In the genomic region with DNA sequence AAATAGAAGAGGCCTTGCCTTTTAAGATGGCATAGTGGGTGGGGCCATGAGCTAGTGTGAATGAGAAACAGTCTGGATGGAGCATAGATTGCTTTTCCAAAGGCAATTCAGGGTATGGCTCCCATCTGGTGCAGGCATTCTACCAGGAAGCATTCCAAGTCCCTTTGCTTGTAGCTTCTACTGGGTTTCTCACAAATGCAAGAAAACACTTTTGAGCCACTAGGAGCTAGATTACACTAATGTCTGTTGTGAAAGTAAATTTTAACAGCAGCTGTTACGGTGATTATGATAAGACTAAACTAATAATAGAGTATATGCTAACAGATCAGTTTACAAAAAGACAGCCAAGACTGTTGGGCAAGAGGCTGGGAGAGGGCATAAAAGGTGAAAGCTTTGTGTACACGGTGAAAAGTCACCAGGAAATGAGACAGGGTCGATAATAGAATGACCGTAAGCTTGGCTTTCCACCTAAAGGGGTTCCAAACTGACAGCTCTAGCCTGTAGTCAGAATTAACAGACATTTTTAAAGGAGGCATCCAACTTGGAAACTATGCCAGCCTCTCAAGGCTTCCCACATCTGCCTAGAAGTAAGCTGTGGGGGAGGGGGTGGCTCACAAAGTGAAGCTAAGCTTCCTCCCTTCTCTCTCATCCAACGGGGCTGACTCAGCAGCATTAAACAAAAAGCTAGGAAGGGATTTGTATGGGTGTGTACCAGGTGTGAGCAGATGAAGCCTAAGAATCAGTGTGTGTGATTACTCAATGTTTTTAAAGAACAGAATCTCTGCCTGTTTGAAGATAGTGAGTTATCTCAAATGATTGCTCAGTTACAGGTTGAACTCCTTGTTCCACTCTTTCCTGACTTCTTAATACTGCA, we compare ENCODE assay signal across 1 cellular context.
A peak's percentile ranks its signal among the peaks of the same experiment; 100 is the strongest.
TF ChIP-seq lines count a peak whose summit lies in the region.

No MANE protein-coding gene starts in this region.

TF ChIP-seq in HepG2, 621 proteins besides CTCF, POLR2A, EP300 and RAD21 (continued from another document and continues in another):
- TF ChIP-seq, protein P1, sequence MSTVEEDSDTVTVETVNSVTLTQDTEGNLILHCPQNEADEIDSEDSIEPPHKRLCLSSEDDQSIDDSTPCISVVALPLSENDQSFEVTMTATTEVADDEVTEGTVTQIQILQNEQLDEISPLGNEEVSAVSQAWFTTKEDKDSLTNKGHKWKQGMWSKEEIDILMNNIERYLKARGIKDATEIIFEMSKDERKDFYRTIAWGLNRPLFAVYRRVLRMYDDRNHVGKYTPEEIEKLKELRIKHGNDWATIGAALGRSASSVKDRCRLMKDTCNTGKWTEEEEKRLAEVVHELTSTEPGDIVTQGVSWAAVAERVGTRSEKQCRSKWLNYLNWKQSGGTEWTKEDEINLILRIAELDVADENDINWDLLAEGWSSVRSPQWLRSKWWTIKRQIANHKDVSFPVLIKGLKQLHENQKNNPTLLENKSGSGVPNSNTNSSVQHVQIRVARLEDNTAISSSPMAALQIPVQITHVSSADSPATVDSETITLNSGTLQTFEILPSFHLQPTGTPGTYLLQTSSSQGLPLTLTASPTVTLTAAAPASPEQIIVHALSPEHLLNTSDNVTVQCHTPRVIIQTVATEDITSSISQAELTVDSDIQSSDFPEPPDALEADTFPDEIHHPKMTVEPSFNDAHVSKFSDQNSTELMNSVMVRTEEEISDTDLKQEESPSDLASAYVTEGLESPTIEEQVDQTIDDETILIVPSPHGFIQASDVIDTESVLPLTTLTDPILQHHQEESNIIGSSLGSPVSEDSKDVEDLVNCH (CRISPR knock-in tag; IDR thresholded peaks at IDR 0.05), result no peak
- TF ChIP-seq, protein P2, sequence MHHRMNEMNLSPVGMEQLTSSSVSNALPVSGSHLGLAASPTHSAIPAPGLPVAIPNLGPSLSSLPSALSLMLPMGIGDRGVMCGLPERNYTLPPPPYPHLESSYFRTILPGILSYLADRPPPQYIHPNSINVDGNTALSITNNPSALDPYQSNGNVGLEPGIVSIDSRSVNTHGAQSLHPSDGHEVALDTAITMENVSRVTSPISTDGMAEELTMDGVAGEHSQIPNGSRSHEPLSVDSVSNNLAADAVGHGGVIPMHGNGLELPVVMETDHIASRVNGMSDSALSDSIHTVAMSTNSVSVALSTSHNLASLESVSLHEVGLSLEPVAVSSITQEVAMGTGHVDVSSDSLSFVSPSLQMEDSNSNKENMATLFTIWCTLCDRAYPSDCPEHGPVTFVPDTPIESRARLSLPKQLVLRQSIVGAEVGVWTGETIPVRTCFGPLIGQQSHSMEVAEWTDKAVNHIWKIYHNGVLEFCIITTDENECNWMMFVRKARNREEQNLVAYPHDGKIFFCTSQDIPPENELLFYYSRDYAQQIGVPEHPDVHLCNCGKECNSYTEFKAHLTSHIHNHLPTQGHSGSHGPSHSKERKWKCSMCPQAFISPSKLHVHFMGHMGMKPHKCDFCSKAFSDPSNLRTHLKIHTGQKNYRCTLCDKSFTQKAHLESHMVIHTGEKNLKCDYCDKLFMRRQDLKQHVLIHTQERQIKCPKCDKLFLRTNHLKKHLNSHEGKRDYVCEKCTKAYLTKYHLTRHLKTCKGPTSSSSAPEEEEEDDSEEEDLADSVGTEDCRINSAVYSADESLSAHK (CRISPR knock-in tag; IDR thresholded peaks at IDR 0.05; ENCODE audit: borderline replicate concordance), result no peak
- TF ChIP-seq KLF12 (CRISPR knock-in tag; IDR thresholded peaks at IDR 0.05; ENCODE audit: borderline replicate concordance) (no peak), ZBTB7B (CRISPR knock-in tag; IDR thresholded peaks at IDR 0.05) (peak; percentile 45; the same call in 1 of the 2 replicates), FOXO1 (CRISPR knock-in tag; IDR thresholded peaks at IDR 0.05) (peak; percentile 88), NCOR1 (IDR thresholded peaks at IDR 0.05; ENCODE audit: borderline replicate concordance, low read length) (peak; percentile 77; the same call in 1 of the 2 replicates), TOE1 (CRISPR knock-in tag; IDR thresholded peaks at IDR 0.05) (no peak; the same call in 1 of the 2 replicates), ATF1 (CRISPR knock-in tag; IDR thresholded peaks at IDR 0.05) (peak; percentile 51; the same call in 1 of the 2 replicates), PRMT3 (CRISPR knock-in tag; IDR thresholded peaks at IDR 0.05; ENCODE audit: borderline replicate concordance, low read depth) (no peak), ZNF274 (CRISPR knock-in tag; IDR thresholded peaks at IDR 0.05) (no peak), ONECUT2 (CRISPR knock-in tag; IDR thresholded peaks at IDR 0.05) (peak; percentile 98), ZBTB20 (CRISPR knock-in tag; IDR thresholded peaks at IDR 0.05; ENCODE audit: borderline replicate concordance, low read depth) (peak; percentile 44; the same call in 1 of the 2 replicates), MTF1 (CRISPR knock-in tag; IDR thresholded peaks at IDR 0.05) (no peak), THYN1 (CRISPR knock-in tag; IDR thresholded peaks at IDR 0.05; ENCODE audit: borderline replicate concordance, low read depth) (no peak), MAFG (CRISPR knock-in tag; IDR thresholded peaks at IDR 0.05) (no peak), MLLT10 (CRISPR knock-in tag; IDR thresholded peaks at IDR 0.05) (no peak), CREM (IDR thresholded peaks at IDR 0.05) (peak; percentile 77; the same call in 1 of the 2 replicates), CREM (CRISPR knock-in tag; IDR thresholded peaks at IDR 0.05) (no peak), ZNF883 (CRISPR knock-in tag; IDR thresholded peaks at IDR 0.05; ENCODE audit: not compliant biosample characterization) (no peak), MIER2 (CRISPR knock-in tag; IDR thresholded peaks at IDR 0.05) (no peak), HDAC6 (IDR thresholded peaks at IDR 0.05; ENCODE audit: low read depth, low read length) (no peak), NR2C2 (CRISPR knock-in tag; IDR thresholded peaks at IDR 0.05; ENCODE audit: borderline replicate concordance) (peak; percentile 44; the same call in 1 of the 2 replicates), ZFX (CRISPR knock-in tag; IDR thresholded peaks at IDR 0.05; ENCODE audit: low read depth) (no peak), ZMYM3 (CRISPR knock-in tag; IDR thresholded peaks at IDR 0.05) (no peak; the same call in 1 of the 2 replicates), HDAC2 (CRISPR knock-in tag; IDR thresholded peaks at IDR 0.05) (peak; percentile 93), ISX (CRISPR knock-in tag; conservative IDR thresholded peaks at IDR 0.05) (no peak), ZSCAN9 (CRISPR knock-in tag; IDR thresholded peaks at IDR 0.05; ENCODE audit: borderline replicate concordance) (peak; percentile 61; the same call in 1 of the 2 replicates), ZBTB42 (CRISPR knock-in tag; IDR thresholded peaks at IDR 0.05) (no peak), NCOA5 (CRISPR knock-in tag; IDR thresholded peaks at IDR 0.05) (no peak), TBL1XR1 (IDR thresholded peaks at IDR 0.05; ENCODE audit: borderline replicate concordance, low read length, partially characterized antibody) (peak; percentile 98), SRSF4 (IDR thresholded peaks at IDR 0.05; ENCODE audit: low read depth, low read length, poor library complexity, severe bottlenecking) (no peak), ZNF768 (CRISPR knock-in tag; IDR thresholded peaks at IDR 0.05) (no peak), CHD4 (IDR thresholded peaks at IDR 0.05; ENCODE audit: borderline replicate concordance, low read length) (no peak), BRCA1 (CRISPR knock-in tag; IDR thresholded peaks at IDR 0.05) (no peak), SPEN (CRISPR knock-in tag; IDR thresholded peaks at IDR 0.05; ENCODE audit: low read depth) (no peak), ZFYVE20 (CRISPR knock-in tag; IDR thresholded peaks at IDR 0.05; ENCODE audit: borderline replicate concordance, low read depth) (no peak), ZKSCAN1 (IDR thresholded peaks at IDR 0.05; ENCODE audit: low read length) (no peak), SMC3 (IDR thresholded peaks at IDR 0.05; ENCODE audit: low read length) (peak; percentile 30; the same call in 1 of the 2 replicates), TEAD3 (CRISPR knock-in tag; optimal IDR thresholded peaks at IDR 0.05; ENCODE audit: borderline replicate concordance) (peak; percentile 80)
- TF ChIP-seq, protein P3, sequence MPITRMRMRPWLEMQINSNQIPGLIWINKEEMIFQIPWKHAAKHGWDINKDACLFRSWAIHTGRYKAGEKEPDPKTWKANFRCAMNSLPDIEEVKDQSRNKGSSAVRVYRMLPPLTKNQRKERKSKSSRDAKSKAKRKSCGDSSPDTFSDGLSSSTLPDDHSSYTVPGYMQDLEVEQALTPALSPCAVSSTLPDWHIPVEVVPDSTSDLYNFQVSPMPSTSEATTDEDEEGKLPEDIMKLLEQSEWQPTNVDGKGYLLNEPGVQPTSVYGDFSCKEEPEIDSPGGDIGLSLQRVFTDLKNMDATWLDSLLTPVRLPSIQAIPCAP (CRISPR knock-in tag; IDR thresholded peaks at IDR 0.05; ENCODE audit: low read depth), result no peak
- TF ChIP-seq, protein P4, sequence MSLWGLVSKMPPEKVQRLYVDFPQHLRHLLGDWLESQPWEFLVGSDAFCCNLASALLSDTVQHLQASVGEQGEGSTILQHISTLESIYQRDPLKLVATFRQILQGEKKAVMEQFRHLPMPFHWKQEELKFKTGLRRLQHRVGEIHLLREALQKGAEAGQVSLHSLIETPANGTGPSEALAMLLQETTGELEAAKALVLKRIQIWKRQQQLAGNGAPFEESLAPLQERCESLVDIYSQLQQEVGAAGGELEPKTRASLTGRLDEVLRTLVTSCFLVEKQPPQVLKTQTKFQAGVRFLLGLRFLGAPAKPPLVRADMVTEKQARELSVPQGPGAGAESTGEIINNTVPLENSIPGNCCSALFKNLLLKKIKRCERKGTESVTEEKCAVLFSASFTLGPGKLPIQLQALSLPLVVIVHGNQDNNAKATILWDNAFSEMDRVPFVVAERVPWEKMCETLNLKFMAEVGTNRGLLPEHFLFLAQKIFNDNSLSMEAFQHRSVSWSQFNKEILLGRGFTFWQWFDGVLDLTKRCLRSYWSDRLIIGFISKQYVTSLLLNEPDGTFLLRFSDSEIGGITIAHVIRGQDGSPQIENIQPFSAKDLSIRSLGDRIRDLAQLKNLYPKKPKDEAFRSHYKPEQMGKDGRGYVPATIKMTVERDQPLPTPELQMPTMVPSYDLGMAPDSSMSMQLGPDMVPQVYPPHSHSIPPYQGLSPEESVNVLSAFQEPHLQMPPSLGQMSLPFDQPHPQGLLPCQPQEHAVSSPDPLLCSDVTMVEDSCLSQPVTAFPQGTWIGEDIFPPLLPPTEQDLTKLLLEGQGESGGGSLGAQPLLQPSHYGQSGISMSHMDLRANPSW (CRISPR knock-in tag; IDR thresholded peaks at IDR 0.05; ENCODE audit: borderline replicate concordance), result no peak
- TF ChIP-seq, protein P5, sequence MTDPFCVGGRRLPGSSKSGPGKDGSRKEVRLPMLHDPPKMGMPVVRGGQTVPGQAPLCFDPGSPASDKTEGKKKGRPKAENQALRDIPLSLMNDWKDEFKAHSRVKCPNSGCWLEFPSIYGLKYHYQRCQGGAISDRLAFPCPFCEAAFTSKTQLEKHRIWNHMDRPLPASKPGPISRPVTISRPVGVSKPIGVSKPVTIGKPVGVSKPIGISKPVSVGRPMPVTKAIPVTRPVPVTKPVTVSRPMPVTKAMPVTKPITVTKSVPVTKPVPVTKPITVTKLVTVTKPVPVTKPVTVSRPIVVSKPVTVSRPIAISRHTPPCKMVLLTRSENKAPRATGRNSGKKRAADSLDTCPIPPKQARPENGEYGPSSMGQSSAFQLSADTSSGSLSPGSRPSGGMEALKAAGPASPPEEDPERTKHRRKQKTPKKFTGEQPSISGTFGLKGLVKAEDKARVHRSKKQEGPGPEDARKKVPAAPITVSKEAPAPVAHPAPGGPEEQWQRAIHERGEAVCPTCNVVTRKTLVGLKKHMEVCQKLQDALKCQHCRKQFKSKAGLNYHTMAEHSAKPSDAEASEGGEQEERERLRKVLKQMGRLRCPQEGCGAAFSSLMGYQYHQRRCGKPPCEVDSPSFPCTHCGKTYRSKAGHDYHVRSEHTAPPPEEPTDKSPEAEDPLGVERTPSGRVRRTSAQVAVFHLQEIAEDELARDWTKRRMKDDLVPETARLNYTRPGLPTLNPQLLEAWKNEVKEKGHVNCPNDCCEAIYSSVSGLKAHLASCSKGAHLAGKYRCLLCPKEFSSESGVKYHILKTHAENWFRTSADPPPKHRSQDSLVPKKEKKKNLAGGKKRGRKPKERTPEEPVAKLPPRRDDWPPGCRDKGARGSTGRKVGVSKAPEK (CRISPR knock-in tag; IDR thresholded peaks at IDR 0.05; ENCODE audit: borderline replicate concordance), result no peak
- TF ChIP-seq, protein P6, sequence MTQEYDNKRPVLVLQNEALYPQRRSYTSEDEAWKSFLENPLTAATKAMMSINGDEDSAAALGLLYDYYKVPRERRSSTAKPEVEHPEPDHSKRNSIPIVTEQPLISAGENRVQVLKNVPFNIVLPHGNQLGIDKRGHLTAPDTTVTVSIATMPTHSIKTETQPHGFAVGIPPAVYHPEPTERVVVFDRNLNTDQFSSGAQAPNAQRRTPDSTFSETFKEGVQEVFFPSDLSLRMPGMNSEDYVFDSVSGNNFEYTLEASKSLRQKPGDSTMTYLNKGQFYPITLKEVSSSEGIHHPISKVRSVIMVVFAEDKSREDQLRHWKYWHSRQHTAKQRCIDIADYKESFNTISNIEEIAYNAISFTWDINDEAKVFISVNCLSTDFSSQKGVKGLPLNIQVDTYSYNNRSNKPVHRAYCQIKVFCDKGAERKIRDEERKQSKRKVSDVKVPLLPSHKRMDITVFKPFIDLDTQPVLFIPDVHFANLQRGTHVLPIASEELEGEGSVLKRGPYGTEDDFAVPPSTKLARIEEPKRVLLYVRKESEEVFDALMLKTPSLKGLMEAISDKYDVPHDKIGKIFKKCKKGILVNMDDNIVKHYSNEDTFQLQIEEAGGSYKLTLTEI (CRISPR knock-in tag; conservative IDR thresholded peaks at IDR 0.05), result no peak
- TF ChIP-seq, protein P7, sequence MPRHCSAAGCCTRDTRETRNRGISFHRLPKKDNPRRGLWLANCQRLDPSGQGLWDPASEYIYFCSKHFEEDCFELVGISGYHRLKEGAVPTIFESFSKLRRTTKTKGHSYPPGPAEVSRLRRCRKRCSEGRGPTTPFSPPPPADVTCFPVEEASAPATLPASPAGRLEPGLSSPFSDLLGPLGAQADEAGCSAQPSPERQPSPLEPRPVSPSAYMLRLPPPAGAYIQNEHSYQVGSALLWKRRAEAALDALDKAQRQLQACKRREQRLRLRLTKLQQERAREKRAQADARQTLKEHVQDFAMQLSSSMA (CRISPR knock-in tag; IDR thresholded peaks at IDR 0.05), result no peak
- TF ChIP-seq, protein P8, sequence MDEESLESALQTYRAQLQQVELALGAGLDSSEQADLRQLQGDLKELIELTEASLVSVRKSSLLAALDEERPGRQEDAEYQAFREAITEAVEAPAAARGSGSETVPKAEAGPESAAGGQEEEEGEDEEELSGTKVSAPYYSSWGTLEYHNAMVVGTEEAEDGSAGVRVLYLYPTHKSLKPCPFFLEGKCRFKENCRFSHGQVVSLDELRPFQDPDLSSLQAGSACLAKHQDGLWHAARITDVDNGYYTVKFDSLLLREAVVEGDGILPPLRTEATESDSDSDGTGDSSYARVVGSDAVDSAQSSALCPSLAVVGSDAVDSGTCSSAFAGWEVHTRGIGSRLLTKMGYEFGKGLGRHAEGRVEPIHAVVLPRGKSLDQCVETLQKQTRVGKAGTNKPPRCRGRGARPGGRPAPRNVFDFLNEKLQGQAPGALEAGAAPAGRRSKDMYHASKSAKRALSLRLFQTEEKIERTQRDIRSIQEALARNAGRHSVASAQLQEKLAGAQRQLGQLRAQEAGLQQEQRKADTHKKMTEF (CRISPR knock-in tag; IDR thresholded peaks at IDR 0.05), result peak; percentile 93
- TF ChIP-seq, protein P9, sequence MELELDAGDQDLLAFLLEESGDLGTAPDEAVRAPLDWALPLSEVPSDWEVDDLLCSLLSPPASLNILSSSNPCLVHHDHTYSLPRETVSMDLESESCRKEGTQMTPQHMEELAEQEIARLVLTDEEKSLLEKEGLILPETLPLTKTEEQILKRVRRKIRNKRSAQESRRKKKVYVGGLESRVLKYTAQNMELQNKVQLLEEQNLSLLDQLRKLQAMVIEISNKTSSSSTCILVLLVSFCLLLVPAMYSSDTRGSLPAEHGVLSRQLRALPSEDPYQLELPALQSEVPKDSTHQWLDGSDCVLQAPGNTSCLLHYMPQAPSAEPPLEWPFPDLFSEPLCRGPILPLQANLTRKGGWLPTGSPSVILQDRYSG (CRISPR knock-in tag; IDR thresholded peaks at IDR 0.05), result no peak
